ENCODE assay signal across 1 cellular context in the genomic region with DNA sequence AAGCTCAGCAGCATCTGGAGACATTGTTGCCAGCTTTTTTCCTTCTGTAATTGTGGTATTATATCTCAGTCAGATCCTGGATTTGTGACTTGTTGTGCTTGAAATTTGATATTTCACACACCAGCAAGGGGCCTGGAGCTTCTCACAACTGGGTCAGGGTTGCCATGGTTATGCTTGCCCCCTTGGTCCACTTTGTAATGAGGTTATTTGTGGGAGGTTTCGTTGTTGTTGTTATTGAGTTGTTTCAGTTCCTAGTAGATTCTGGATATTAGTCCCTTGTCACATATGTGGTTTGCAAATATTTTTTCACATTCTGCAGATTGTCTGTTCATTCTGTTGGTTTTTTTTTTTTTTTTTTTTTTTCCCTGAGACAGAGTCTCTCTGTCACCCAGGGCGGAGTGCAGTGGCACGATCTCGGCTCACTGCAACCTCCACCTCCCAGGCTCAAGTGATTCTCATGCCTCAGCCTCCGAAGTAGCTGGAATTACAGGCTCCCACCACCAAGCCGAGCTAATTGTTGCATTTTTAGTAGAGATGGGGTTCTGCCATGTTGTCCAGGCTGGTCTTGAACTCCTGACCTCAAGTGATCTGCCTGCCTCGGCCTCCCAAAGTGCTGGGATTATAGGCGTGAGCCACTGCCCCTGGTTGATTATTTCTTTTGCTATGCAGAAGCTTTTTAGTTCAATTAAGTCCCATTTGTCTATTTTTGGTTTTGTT.
TF ChIP-seq lines count a peak whose summit lies in the region.

No MANE protein-coding gene starts in this region.

TF ChIP-seq in GM12878, 131 proteins besides CTCF, POLR2A, EP300 and RAD21 (continued from another document and continues in another):
- TF ChIP-seq ZBTB4 (CRISPR knock-in tag; IDR thresholded peaks at IDR 0.05), result no peak
- TF ChIP-seq, protein P1, sequence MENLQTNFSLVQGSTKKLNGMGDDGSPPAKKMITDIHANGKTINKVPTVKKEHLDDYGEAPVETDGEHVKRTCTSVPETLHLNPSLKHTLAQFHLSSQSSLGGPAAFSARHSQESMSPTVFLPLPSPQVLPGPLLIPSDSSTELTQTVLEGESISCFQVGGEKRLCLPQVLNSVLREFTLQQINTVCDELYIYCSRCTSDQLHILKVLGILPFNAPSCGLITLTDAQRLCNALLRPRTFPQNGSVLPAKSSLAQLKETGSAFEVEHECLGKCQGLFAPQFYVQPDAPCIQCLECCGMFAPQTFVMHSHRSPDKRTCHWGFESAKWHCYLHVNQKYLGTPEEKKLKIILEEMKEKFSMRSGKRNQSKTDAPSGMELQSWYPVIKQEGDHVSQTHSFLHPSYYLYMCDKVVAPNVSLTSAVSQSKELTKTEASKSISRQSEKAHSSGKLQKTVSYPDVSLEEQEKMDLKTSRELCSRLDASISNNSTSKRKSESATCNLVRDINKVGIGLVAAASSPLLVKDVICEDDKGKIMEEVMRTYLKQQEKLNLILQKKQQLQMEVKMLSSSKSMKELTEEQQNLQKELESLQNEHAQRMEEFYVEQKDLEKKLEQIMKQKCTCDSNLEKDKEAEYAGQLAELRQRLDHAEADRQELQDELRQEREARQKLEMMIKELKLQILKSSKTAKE (IDR thresholded peaks at IDR 0.05; ENCODE audit: low read depth, poor library complexity, severe bottlenecking), result peak; percentile 96
- no peak for TF ChIP-seq RBBP5 (conservative IDR thresholded peaks at IDR 0.05)
- no peak for TF ChIP-seq EZH2 (IDR thresholded peaks at IDR 0.05; ENCODE audit: borderline replicate concordance, control insufficient read depth, low read depth, low read length)
- peak; percentile 83; the same call in 1 of the 2 replicates for TF ChIP-seq BACH1 (IDR thresholded peaks at IDR 0.05; ENCODE audit: borderline replicate concordance)
- peak; percentile 63; the same call in 1 of the 2 replicates for TF ChIP-seq TAF1 (IDR thresholded peaks at IDR 0.05; ENCODE audit: borderline replicate concordance, low read depth, low read length)
- no peak for TF ChIP-seq HDAC6 (IDR thresholded peaks at IDR 0.05; ENCODE audit: unreplicated experiment)
- no peak for TF ChIP-seq ASH2L (IDR thresholded peaks at IDR 0.05; ENCODE audit: borderline replicate concordance, low read depth)
- TF ChIP-seq RFX5 (IDR thresholded peaks at IDR 0.05; ENCODE audit: low read depth, low read length), result no peak
- TF ChIP-seq SP1 (IDR thresholded peaks at IDR 0.05; ENCODE audit: low read depth, low read length), result peak; percentile 63
- peak; percentile 54; the same call in 1 of the 2 replicates for TF ChIP-seq CBFB (IDR thresholded peaks at IDR 0.05; ENCODE audit: low read depth)
- peak; percentile 50; the same call in 1 of the 2 replicates for TF ChIP-seq CBX5 (IDR thresholded peaks at IDR 0.05; ENCODE audit: low read depth)
- TF ChIP-seq POLR2AphosphoS2 (IDR thresholded peaks at IDR 0.05; ENCODE audit: low read depth, low read length), result no peak
- TF ChIP-seq, protein P2, sequence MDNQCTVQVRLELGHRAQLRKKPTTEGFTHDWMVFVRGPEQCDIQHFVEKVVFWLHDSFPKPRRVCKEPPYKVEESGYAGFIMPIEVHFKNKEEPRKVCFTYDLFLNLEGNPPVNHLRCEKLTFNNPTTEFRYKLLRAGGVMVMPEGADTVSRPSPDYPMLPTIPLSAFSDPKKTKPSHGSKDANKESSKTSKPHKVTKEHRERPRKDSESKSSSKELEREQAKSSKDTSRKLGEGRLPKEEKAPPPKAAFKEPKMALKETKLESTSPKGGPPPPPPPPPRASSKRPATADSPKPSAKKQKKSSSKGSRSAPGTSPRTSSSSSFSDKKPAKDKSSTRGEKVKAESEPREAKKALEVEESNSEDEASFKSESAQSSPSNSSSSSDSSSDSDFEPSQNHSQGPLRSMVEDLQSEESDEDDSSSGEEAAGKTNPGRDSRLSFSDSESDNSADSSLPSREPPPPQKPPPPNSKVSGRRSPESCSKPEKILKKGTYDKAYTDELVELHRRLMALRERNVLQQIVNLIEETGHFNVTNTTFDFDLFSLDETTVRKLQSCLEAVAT (IDR thresholded peaks at IDR 0.05), result peak; percentile 89
- TF ChIP-seq, protein P3, sequence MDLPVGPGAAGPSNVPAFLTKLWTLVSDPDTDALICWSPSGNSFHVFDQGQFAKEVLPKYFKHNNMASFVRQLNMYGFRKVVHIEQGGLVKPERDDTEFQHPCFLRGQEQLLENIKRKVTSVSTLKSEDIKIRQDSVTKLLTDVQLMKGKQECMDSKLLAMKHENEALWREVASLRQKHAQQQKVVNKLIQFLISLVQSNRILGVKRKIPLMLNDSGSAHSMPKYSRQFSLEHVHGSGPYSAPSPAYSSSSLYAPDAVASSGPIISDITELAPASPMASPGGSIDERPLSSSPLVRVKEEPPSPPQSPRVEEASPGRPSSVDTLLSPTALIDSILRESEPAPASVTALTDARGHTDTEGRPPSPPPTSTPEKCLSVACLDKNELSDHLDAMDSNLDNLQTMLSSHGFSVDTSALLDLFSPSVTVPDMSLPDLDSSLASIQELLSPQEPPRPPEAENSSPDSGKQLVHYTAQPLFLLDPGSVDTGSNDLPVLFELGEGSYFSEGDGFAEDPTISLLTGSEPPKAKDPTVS (IDR thresholded peaks at IDR 0.05; ENCODE audit: low read depth, low read length), result no peak
- TF ChIP-seq YBX1 (IDR thresholded peaks at IDR 0.05), result no peak
- TF ChIP-seq ZNF622 (IDR thresholded peaks at IDR 0.05), result no peak
- TF ChIP-seq, protein P4, sequence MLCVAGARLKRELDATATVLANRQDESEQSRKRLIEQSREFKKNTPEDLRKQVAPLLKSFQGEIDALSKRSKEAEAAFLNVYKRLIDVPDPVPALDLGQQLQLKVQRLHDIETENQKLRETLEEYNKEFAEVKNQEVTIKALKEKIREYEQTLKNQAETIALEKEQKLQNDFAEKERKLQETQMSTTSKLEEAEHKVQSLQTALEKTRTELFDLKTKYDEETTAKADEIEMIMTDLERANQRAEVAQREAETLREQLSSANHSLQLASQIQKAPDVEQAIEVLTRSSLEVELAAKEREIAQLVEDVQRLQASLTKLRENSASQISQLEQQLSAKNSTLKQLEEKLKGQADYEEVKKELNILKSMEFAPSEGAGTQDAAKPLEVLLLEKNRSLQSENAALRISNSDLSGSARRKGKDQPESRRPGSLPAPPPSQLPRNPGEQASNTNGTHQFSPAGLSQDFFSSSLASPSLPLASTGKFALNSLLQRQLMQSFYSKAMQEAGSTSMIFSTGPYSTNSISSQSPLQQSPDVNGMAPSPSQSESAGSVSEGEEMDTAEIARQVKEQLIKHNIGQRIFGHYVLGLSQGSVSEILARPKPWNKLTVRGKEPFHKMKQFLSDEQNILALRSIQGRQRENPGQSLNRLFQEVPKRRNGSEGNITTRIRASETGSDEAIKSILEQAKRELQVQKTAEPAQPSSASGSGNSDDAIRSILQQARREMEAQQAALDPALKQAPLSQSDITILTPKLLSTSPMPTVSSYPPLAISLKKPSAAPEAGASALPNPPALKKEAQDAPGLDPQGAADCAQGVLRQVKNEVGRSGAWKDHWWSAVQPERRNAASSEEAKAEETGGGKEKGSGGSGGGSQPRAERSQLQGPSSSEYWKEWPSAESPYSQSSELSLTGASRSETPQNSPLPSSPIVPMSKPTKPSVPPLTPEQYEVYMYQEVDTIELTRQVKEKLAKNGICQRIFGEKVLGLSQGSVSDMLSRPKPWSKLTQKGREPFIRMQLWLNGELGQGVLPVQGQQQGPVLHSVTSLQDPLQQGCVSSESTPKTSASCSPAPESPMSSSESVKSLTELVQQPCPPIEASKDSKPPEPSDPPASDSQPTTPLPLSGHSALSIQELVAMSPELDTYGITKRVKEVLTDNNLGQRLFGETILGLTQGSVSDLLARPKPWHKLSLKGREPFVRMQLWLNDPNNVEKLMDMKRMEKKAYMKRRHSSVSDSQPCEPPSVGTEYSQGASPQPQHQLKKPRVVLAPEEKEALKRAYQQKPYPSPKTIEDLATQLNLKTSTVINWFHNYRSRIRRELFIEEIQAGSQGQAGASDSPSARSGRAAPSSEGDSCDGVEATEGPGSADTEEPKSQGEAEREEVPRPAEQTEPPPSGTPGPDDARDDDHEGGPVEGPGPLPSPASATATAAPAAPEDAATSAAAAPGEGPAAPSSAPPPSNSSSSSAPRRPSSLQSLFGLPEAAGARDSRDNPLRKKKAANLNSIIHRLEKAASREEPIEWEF (IDR thresholded peaks at IDR 0.05; ENCODE audit: insufficient replicate concordance, low read depth, low read length), result peak; percentile 91
- peak; percentile 81 for TF ChIP-seq JUND (IDR thresholded peaks at IDR 0.05; ENCODE audit: low read depth, low read length)
- no peak for TF ChIP-seq NRF1 (conservative IDR thresholded peaks at IDR 0.05; ENCODE audit: low read depth, low read length)
- no peak for TF ChIP-seq NFXL1 (IDR thresholded peaks at IDR 0.05; ENCODE audit: borderline replicate concordance)
- TF ChIP-seq MXI1 (IDR thresholded peaks at IDR 0.05; ENCODE audit: low read depth, low read length), result peak; percentile 70
- peak; percentile 85; the same call in 1 of the 2 replicates for TF ChIP-seq SMARCA5 (IDR thresholded peaks at IDR 0.05)
- no peak for TF ChIP-seq LARP7 (IDR thresholded peaks at IDR 0.05)
- TF ChIP-seq, protein P5, sequence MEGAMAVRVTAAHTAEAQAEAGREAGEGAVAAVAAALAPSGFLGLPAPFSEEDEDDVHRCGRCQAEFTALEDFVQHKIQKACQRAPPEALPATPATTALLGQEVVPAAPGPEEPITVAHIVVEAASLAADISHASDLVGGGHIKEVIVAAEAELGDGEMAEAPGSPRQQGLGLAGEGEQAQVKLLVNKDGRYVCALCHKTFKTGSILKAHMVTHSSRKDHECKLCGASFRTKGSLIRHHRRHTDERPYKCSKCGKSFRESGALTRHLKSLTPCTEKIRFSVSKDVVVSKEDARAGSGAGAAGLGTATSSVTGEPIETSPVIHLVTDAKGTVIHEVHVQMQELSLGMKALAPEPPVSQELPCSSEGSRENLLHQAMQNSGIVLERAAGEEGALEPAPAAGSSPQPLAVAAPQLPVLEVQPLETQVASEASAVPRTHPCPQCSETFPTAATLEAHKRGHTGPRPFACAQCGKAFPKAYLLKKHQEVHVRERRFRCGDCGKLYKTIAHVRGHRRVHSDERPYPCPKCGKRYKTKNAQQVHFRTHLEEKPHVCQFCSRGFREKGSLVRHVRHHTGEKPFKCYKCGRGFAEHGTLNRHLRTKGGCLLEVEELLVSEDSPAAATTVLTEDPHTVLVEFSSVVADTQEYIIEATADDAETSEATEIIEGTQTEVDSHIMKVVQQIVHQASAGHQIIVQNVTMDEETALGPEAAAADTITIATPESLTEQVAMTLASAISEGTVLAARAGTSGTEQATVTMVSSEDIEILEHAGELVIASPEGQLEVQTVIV (IDR thresholded peaks at IDR 0.05; ENCODE audit: borderline replicate concordance, partially characterized antibody), result no peak
- TF ChIP-seq MTA3 (IDR thresholded peaks at IDR 0.05; ENCODE audit: borderline replicate concordance, low read length), result peak; percentile 77; the same call in 1 of the 2 replicates
- no peak for TF ChIP-seq FOS (IDR thresholded peaks at IDR 0.05; ENCODE audit: borderline replicate concordance, extremely low read depth, insufficient read length)
- TF ChIP-seq YY1 (IDR thresholded peaks at IDR 0.05; ENCODE audit: low read depth, low read length), result no peak
- TF ChIP-seq JUNB (IDR thresholded peaks at IDR 0.05), result peak; percentile 95
- peak; percentile 83 for TF ChIP-seq NR2F1 (conservative IDR thresholded peaks at IDR 0.05)
- TF ChIP-seq SUZ12 (IDR thresholded peaks at IDR 0.05; ENCODE audit: unreplicated experiment), result no peak
- TF ChIP-seq, protein P6, sequence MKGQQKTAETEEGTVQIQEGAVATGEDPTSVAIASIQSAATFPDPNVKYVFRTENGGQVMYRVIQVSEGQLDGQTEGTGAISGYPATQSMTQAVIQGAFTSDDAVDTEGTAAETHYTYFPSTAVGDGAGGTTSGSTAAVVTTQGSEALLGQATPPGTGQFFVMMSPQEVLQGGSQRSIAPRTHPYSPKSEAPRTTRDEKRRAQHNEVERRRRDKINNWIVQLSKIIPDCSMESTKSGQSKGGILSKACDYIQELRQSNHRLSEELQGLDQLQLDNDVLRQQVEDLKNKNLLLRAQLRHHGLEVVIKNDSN (IDR thresholded peaks at IDR 0.05; ENCODE audit: borderline replicate concordance, extremely low read length, insufficient read depth, low read depth, low read length), result no peak
- peak; percentile 96 for TF ChIP-seq MEF2B (IDR thresholded peaks at IDR 0.05; ENCODE audit: partially characterized antibody, poor library complexity, severe bottlenecking)
- TF ChIP-seq MTA2 (IDR thresholded peaks at IDR 0.05; ENCODE audit: low read depth), result peak; percentile 98
- no peak for TF ChIP-seq NKRF (conservative IDR thresholded peaks at IDR 0.05)
- TF ChIP-seq ZSCAN29 (IDR thresholded peaks at IDR 0.05), result no peak
- TF ChIP-seq RCOR1 (conservative IDR thresholded peaks at IDR 0.05; ENCODE audit: low read depth, low read length), result peak; percentile 50; the same call in 1 of the 2 replicates
- peak; percentile 97 for TF ChIP-seq FOXM1 (IDR thresholded peaks at IDR 0.05; ENCODE audit: low read depth, low read length)
- TF ChIP-seq ZNF217 (IDR thresholded peaks at IDR 0.05), result peak; percentile 81; the same call in 1 of the 2 replicates
- TF ChIP-seq BRCA1 (IDR thresholded peaks at IDR 0.05; ENCODE audit: low read depth, low read length), result no peak
